In genomic region chr10:3780056-3780765, GRCh38 we compare ENCODE assay signal across 1 cellular context.
TF ChIP-seq lines count a peak whose summit lies in the region.

No MANE protein-coding gene starts in this region.

TF ChIP-seq in HepG2, 621 proteins besides CTCF, POLR2A, EP300 and RAD21 (continued from another document):
- TF ChIP-seq ZNF704 (CRISPR knock-in tag; IDR thresholded peaks at IDR 0.05; ENCODE audit: borderline replicate concordance): no peak
- TF ChIP-seq THRA (CRISPR knock-in tag; IDR thresholded peaks at IDR 0.05; ENCODE audit: borderline replicate concordance): no peak
- TF ChIP-seq ZNF382 (CRISPR knock-in tag; IDR thresholded peaks at IDR 0.05; ENCODE audit: borderline replicate concordance): no peak
- no peak for TF ChIP-seq UBTF (CRISPR knock-in tag; IDR thresholded peaks at IDR 0.05)
- no peak for TF ChIP-seq POLR2AphosphoS5 (IDR thresholded peaks at IDR 0.05; ENCODE audit: low read depth, low read length)
- TF ChIP-seq ZFP36L1 (CRISPR knock-in tag; IDR thresholded peaks at IDR 0.05): no peak
- TF ChIP-seq ZNF343 (CRISPR knock-in tag; IDR thresholded peaks at IDR 0.05): no peak
- TF ChIP-seq ZNF552 (CRISPR knock-in tag; IDR thresholded peaks at IDR 0.05; ENCODE audit: borderline replicate concordance): no peak
- peak; percentile 73 for TF ChIP-seq RBFOX2 (IDR thresholded peaks at IDR 0.05; ENCODE audit: low read depth, low read length)
- TF ChIP-seq AGO2 (optimal IDR thresholded peaks at IDR 0.05; ENCODE audit: low read depth, low read length): peak; percentile 67
- no peak for TF ChIP-seq RELA (CRISPR knock-in tag; IDR thresholded peaks at IDR 0.05)
- TF ChIP-seq MAFF (IDR thresholded peaks at IDR 0.05; ENCODE audit: low read depth, low read length): no peak
- TF ChIP-seq NPAS2 (CRISPR knock-in tag; IDR thresholded peaks at IDR 0.05; ENCODE audit: borderline replicate concordance): no peak
- no peak for TF ChIP-seq ZBTB25 (CRISPR knock-in tag; IDR thresholded peaks at IDR 0.05)
- TF ChIP-seq KLF6 (CRISPR knock-in tag; IDR thresholded peaks at IDR 0.05): no peak
- TF ChIP-seq ZKSCAN5 (CRISPR knock-in tag; IDR thresholded peaks at IDR 0.05): no peak
- no peak for TF ChIP-seq ISL2 (CRISPR knock-in tag; IDR thresholded peaks at IDR 0.05)
- no peak for TF ChIP-seq ZZZ3 (CRISPR knock-in tag; IDR thresholded peaks at IDR 0.05; ENCODE audit: borderline replicate concordance)
- TF ChIP-seq CENPBD1 (CRISPR knock-in tag; IDR thresholded peaks at IDR 0.05; ENCODE audit: borderline replicate concordance, low read depth): no peak
- TF ChIP-seq ZNF768 (CRISPR knock-in tag; IDR thresholded peaks at IDR 0.05): peak; percentile 34; the same call in 1 of the 2 replicates
- TF ChIP-seq FOXA3 (CRISPR knock-in tag; IDR thresholded peaks at IDR 0.05): 0 out of 2 replicates have a peak, but pooled peaks have one; percentile 4
- TF ChIP-seq SATB2 (CRISPR knock-in tag; IDR thresholded peaks at IDR 0.05): no peak
- no peak for TF ChIP-seq PAXIP1 (CRISPR knock-in tag; conservative IDR thresholded peaks at IDR 0.05)
- no peak for TF ChIP-seq DNMT1 (CRISPR knock-in tag; IDR thresholded peaks at IDR 0.05)
- peak; percentile 58 for TF ChIP-seq PTBP1 (IDR thresholded peaks at IDR 0.05; ENCODE audit: low read depth, low read length, poor library complexity, severe bottlenecking)
- no peak for TF ChIP-seq ZNF609 (CRISPR knock-in tag; IDR thresholded peaks at IDR 0.05; ENCODE audit: borderline replicate concordance)
- no peak for TF ChIP-seq PRPF4 (IDR thresholded peaks at IDR 0.05; ENCODE audit: low read depth, low read length, poor library complexity, severe bottlenecking)
- TF ChIP-seq ZNF784 (CRISPR knock-in tag; IDR thresholded peaks at IDR 0.05; ENCODE audit: borderline replicate concordance): no peak
- TF ChIP-seq PAF1 (CRISPR knock-in tag; IDR thresholded peaks at IDR 0.05): peak; percentile 79; the same call in 1 of the 2 replicates
- no peak for TF ChIP-seq ZNF674 (CRISPR knock-in tag; IDR thresholded peaks at IDR 0.05; ENCODE audit: low read depth)
- peak; percentile 51; the same call in 1 of the 2 replicates for TF ChIP-seq SSRP1 (CRISPR knock-in tag; IDR thresholded peaks at IDR 0.05)
- no peak for TF ChIP-seq GFI1 (CRISPR knock-in tag; IDR thresholded peaks at IDR 0.05; ENCODE audit: borderline replicate concordance)
- no peak for TF ChIP-seq ZSCAN5A (CRISPR knock-in tag; IDR thresholded peaks at IDR 0.05; ENCODE audit: borderline replicate concordance)
- TF ChIP-seq NFRKB (IDR thresholded peaks at IDR 0.05): no peak
